Comparison of ENCODE assay signal across 1 cellular context in the genomic region with DNA sequence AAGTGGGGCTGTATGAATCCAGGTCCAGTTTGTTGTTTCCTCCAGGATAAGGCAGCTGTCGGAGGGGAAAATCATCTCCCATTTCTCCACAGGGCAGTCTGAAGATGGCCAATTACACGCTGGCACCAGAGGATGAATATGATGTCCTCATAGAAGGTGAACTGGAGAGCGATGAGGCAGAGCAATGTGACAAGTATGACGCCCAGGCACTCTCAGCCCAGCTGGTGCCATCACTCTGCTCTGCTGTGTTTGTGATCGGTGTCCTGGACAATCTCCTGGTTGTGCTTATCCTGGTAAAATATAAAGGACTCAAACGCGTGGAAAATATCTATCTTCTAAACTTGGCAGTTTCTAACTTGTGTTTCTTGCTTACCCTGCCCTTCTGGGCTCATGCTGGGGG.
TF ChIP-seq lines count a peak whose summit lies in the region.

No MANE protein-coding gene starts in this region.

TF ChIP-seq in HepG2, 621 proteins besides CTCF, POLR2A, EP300 and RAD21:
- TF ChIP-seq MTA3 (CRISPR knock-in tag; IDR thresholded peaks at IDR 0.05): no peak
- no peak for TF ChIP-seq SOX5 (CRISPR knock-in tag; IDR thresholded peaks at IDR 0.05; ENCODE audit: borderline replicate concordance)
- TF ChIP-seq, protein P1, sequence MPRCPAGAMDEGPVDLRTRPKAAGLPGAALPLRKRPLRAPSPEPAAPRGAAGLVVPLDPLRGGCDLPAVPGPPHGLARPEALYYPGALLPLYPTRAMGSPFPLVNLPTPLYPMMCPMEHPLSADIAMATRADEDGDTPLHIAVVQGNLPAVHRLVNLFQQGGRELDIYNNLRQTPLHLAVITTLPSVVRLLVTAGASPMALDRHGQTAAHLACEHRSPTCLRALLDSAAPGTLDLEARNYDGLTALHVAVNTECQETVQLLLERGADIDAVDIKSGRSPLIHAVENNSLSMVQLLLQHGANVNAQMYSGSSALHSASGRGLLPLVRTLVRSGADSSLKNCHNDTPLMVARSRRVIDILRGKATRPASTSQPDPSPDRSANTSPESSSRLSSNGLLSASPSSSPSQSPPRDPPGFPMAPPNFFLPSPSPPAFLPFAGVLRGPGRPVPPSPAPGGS (CRISPR knock-in tag; IDR thresholded peaks at IDR 0.05): no peak
- no peak for TF ChIP-seq ZNF263 (CRISPR knock-in tag; IDR thresholded peaks at IDR 0.05)
- no peak for TF ChIP-seq TARDBP (CRISPR knock-in tag; IDR thresholded peaks at IDR 0.05)
- no peak for TF ChIP-seq ZNF20 (CRISPR knock-in tag; IDR thresholded peaks at IDR 0.05)
